Comparison of ENCODE assay signal across 17 cellular contexts in the genomic region with DNA sequence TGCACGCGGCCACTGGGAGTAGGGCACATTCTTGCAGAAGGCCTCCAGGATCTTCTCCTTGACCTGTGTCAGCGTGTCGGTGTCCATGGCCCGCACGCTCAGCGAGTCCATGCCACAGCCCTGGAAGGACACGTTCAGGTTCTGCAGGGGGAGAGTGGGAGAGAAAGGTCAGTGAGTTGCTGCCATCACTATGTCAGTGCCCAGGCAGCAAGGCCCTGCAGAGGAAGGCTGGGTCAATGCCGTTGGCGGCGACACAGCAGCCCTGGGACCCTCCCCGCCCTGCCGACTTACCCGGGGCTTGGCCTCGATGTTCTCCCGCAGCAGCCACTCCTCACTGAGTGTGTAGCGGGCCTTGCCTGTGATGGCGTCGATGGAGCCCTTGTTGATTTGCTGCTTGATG. TPM values are rescaled to one million over a fixed set of nuclear protein-coding genes. Genes with fewer than 3 reads are reported as not detected.
DNase-seq lines count a peak whose midpoint lies in the region; ATAC-seq and TF ChIP-seq lines count a peak whose summit lies in the region.
"Had no signal": no experiment of that assay in that cellular context is flagged by ENCODE, and none has a peak within 500 bp of the region (broad histone marks: within the 10 kb centered on the region; RNA-seq: fewer than 3 reads in every experiment).

No MANE protein-coding gene starts in this region.

- 0 out of 2 replicates have a peak overlapping the region, but pooled peaks have one; percentile 7 for H2AK5ac ChIP-seq in IMR-90 (ENCODE audit: low read depth, low read length)
- no peak overlapping the region for H2AK5ac ChIP-seq in mesenchymal stem cell (ENCODE audit: low read length, severe bottlenecking)

- TF ChIP-seq RAD21 in IMR-90 (IDR thresholded peaks at IDR 0.05; ENCODE audit: low read length), result no peak

- intact Hi-C loops in IMR-90 (cut with micrococcal nuclease), result loop anchor here (5.0 kb wide), 1 partner anchor 121 kb away; the partner anchor contains the start of gene IFT122
- intact Hi-C loops in tibial artery (cut with DNase I; ENCODE audit: low total_unique reads), result no loop called here

- no peak for ATAC-seq in IMR-90 (ENCODE audit: low read depth)
- ATAC-seq in GM19023 (IDR thresholded peaks at IDR 0.05; ENCODE audit: unreplicated experiment), result no peak
- ATAC-seq in GM21423 (IDR thresholded peaks at IDR 0.05; ENCODE audit: unreplicated experiment), result no peak
- ATAC-seq: A549; CD8-positive, alpha-beta T cell; HCT116 had no signal

- H2BK120ac ChIP-seq in IMR-90 (ENCODE audit: low read depth, low read length) (no peak overlapping the region), mesenchymal stem cell (ENCODE audit: low read depth, low read length) (no peak overlapping the region)

- no peak for TF ChIP-seq POLR2A in IMR-90 (IDR thresholded peaks at IDR 0.05; ENCODE audit: low read depth, low read length)

- peaks cover 13 to 32% of the 10 kb centered on the region in 2 experiments; a peak in 3 of 4 replicates for H3K79me1 ChIP-seq in IMR-90 (ENCODE audit: low read depth in 1 of 2, low read length in 2 of 2)
- peaks cover 3% of the 10 kb centered on the region for H3K79me1 ChIP-seq in mesenchymal stem cell (replicated peaks; ENCODE audit: low read length, poor library complexity, severe bottlenecking)

- CTCF ChIA-PET in IMR-90 (lab: Yijun Ruan, JAX), result no interaction called here

- H3K9ac ChIP-seq in BLaER1 (peak overlapping the region; percentile 6; the same call in 1 of the 2 replicates), IMR-90 (ENCODE audit: low read depth, low read length) (no peak overlapping the region), mesenchymal stem cell (ENCODE audit: low read length) (no peak overlapping the region)

- H2BK15ac ChIP-seq in IMR-90 (ENCODE audit: low read depth, low read length), result no peak overlapping the region
- H2BK15ac ChIP-seq in mesenchymal stem cell (ENCODE audit: low read depth, poor library complexity, severe bottlenecking), result no peak overlapping the region

- H3K18ac ChIP-seq in IMR-90 (ENCODE audit: low read depth, low read length) (no peak overlapping the region), mesenchymal stem cell (ENCODE audit: low read depth in 1 of 2, low read length in 2 of 2) (peak overlapping the region in 1 of 2 experiments; percentile 41)

- POLR2A ChIA-PET in IMR-90 (lab: Charles Lee; ENCODE audit: unreplicated experiment), result no interaction called here

- H3K4me1 ChIP-seq in BLaER1 (peaks cover 52% of the 10 kb centered on the region), IMR-90 (ENCODE audit: control insufficient read depth, insufficient read depth, low read length) (peaks cover 37% of the 10 kb centered on the region), mesenchymal stem cell (ENCODE audit: control insufficient read depth, insufficient read depth, low read depth, low read length) (peaks cover 50% of the 10 kb centered on the region), tibial artery (peaks cover 9 to 71% (median 59%) of the 10 kb centered on the region in 4 donors)

- H2BK12ac ChIP-seq in mesenchymal stem cell (ENCODE audit: low read length in 2 of 2), result peak overlapping the region in 1 of 2 experiments; percentile 47

- H3K9me1 ChIP-seq in IMR-90 (ENCODE audit: insufficient read depth, low read length), result peaks cover 23% of the 10 kb centered on the region

- no peak overlapping the region for H4K8ac ChIP-seq in IMR-90 (ENCODE audit: low read depth in 2 of 2, low read length in 2 of 2)
- peak overlapping the region; percentile 13 for H4K8ac ChIP-seq in mesenchymal stem cell (ENCODE audit: low read length)

- H4K20me1 ChIP-seq in BLaER1, result no peaks in the 10 kb centered on the region
- H4K20me1 ChIP-seq in IMR-90 (ENCODE audit: insufficient read depth, low read length), result no peaks in the 10 kb centered on the region

- H4K5ac ChIP-seq in IMR-90 (ENCODE audit: low read depth, low read length), result no peak overlapping the region

- H3K27me3 ChIP-seq in BLaER1 (no peaks in the 10 kb centered on the region), IMR-90 (ENCODE audit: control insufficient read depth, insufficient read depth, low read length) (no peaks in the 10 kb centered on the region), mesenchymal stem cell (ENCODE audit: control insufficient read depth in 1 of 2, insufficient read depth in 1 of 2, low read length in 2 of 2) (no peaks in the 10 kb centered on the region), tibial artery (no peaks in the 10 kb centered on the region)
- H3K27me3 ChIP-seq: BE2C had no signal

- BruUV-seq in IMR-90 (replicated peaks; lab: Mats Ljungman, UMichigan), result no TSS peak

- in situ Hi-C loops in IMR-90 (cut with MboI; ENCODE audit: low sequenced_read_pairs), result no loop called here

- WGBS in IMR-90 (ENCODE audit: extremely low coverage in 2 of 2, insufficient read length in 1 of 2), 2 experiments, result 94% methylated on average over 17 of the region's 19 CpGs; no CpG with 5 or more reads in 1 of the 2 experiments
- 94% methylated on average over 19 of the region's 19 CpGs for WGBS in mesenchymal stem cell

- DNase-seq in IMR-90 (no peak), mesenchymal stem cell (no peak), tibial artery (no peak), OCI-M1 (lab: John Stamatoyannopoulos, UW) (no peak)
- DNase-seq: BE2C, COR-L47, DMS153, DMS79 treated with DMSO at 0.1 percent for 48 hours, EL had no signal

- no peak overlapping the region for H3K23ac ChIP-seq in IMR-90 (ENCODE audit: low read depth, low read length)
- no peak overlapping the region for H3K23ac ChIP-seq in mesenchymal stem cell (ENCODE audit: low read length in 2 of 2)

- no peak overlapping the region for H2BK5ac ChIP-seq in IMR-90 (ENCODE audit: low read depth, low read length, poor library complexity, severe bottlenecking)
- no peak overlapping the region for H2BK5ac ChIP-seq in mesenchymal stem cell (ENCODE audit: low read depth, low read length, poor library complexity, severe bottlenecking)

- H2AK9ac ChIP-seq in IMR-90 (replicated peaks; ENCODE audit: low read depth, low read length, poor library complexity), result peak overlapping the region; percentile 90

- H3K36me3 ChIP-seq in BLaER1, result peaks cover 85% of the 10 kb centered on the region
- H3K36me3 ChIP-seq in IMR-90 (ENCODE audit: control insufficient read depth, insufficient read depth, low read length), result peaks cover 40% of the 10 kb centered on the region
- peaks cover 71 to 85% of the 10 kb centered on the region in 2 experiments for H3K36me3 ChIP-seq in mesenchymal stem cell (ENCODE audit: control insufficient read depth in 1 of 2, insufficient read depth in 2 of 2, low read depth in 1 of 2, low read length in 2 of 2)
- H3K36me3 ChIP-seq in tibial artery, result peaks cover 23 to 78% (median 54%) of the 10 kb centered on the region in 3 donors

- H3K56ac ChIP-seq in IMR-90 (ENCODE audit: extremely low read depth, insufficient read depth, low read length), result no peak overlapping the region

- TF ChIP-seq CTCF in IMR-90 (conservative IDR thresholded peaks at IDR 0.05; ENCODE audit: low read depth, low read length) (no peak), tibial artery (IDR thresholded peaks at IDR 0.05) (no peak)

- H3K14ac ChIP-seq in IMR-90 (replicated peaks; ENCODE audit: low read depth, low read length) (0 out of 2 replicates have a peak overlapping the region, but pooled peaks have one; percentile 3), mesenchymal stem cell (ENCODE audit: low read length in 2 of 2) (peak overlapping the region in 1 of 2 experiments; percentile 58)

- H4K91ac ChIP-seq in IMR-90 (ENCODE audit: insufficient read depth, low read depth, low read length) (no peak overlapping the region; the same call in 1 of the 2 replicates), mesenchymal stem cell (ENCODE audit: low read length) (peak overlapping the region; percentile 57)

- H3K27ac ChIP-seq in BLaER1 (peak overlapping the region; percentile 55), IMR-90 (ENCODE audit: insufficient read depth, low read length) (peak overlapping the region; percentile 14; the same call in 1 of the 2 replicates), mesenchymal stem cell (ENCODE audit: low read length, poor library complexity, severe bottlenecking) (no peak overlapping the region), tibial artery (peak overlapping the region; percentile 86 to 90)

- H2AFZ ChIP-seq in IMR-90 (replicated peaks; ENCODE audit: low read length, poor library complexity) (peak overlapping the region; percentile 14), mesenchymal stem cell (ENCODE audit: low read depth, low read length) (no peak overlapping the region)

- H3K4me3 ChIP-seq in BLaER1, result no peak overlapping the region
- H3K4me3 ChIP-seq in IMR-90 (ENCODE audit: insufficient read depth, low read depth, low read length), result no peak overlapping the region
- H3K4me3 ChIP-seq in mesenchymal stem cell (ENCODE audit: insufficient read depth in 1 of 2, low read depth in 1 of 2, low read length in 2 of 2), result no peak overlapping the region
- H3K4me3 ChIP-seq in tibial artery, result no peak overlapping the region
- H3K4me3 ChIP-seq: A549 had no signal

- H2BK20ac ChIP-seq in IMR-90 (ENCODE audit: low read depth, low read length), result no peak overlapping the region

- dilution Hi-C loops in IMR-90 (cut with HindIII; ENCODE audit: low sequenced_read_pairs, unreplicated experiment), result no loop called here

- H3K4me2 ChIP-seq in BLaER1 (no peak overlapping the region), IMR-90 (ENCODE audit: low read depth, low read length) (no peak overlapping the region), mesenchymal stem cell (ENCODE audit: low read length, poor library complexity, severe bottlenecking) (no peak overlapping the region)
- H3K4me2 ChIP-seq: A549 had no signal

- H3K9me3 ChIP-seq in BLaER1 (no peaks in the 10 kb centered on the region), IMR-90 (ENCODE audit: control insufficient read depth, insufficient read depth, low read length) (no peaks in the 10 kb centered on the region), mesenchymal stem cell (ENCODE audit: control insufficient read depth, low read length) (no peaks in the 10 kb centered on the region), tibial artery (no peaks in the 10 kb centered on the region)
- H3K9me3 ChIP-seq: A549, BE2C had no signal

- H3K4ac ChIP-seq in IMR-90 (ENCODE audit: low read depth, low read length) (peak overlapping the region; percentile 47; the same call in 1 of the 2 replicates), mesenchymal stem cell (ENCODE audit: low read depth in 1 of 2, low read length in 2 of 2) (no peak overlapping the region)

RNA-seq across cellular contexts. Expression of gene H1-8, which starts 19.8 kb away (rescaled TPM):
- total RNA-seq in IMR-90 (2012; rRNA removed), result not detected in 2 replicates
- not detected in 2 replicates for polyA plus RNA-seq in IMR-90 (2012; rRNA removed)
- not detected in 2 replicates for polyA plus RNA-seq in IMR-90 (2012; cell fraction: cytosol; rRNA removed)
- not detected in 2 replicates for polyA plus RNA-seq in IMR-90 (2012; cell fraction: nucleus; rRNA removed; ENCODE audit: low replicate concordance)
- not detected for polyA plus RNA-seq in mesenchymal stem cell (2013, experiment 1 of 2)
- not detected for polyA plus RNA-seq in mesenchymal stem cell (2013, experiment 2 of 2)
- total RNA-seq: CD8-positive, alpha-beta T cell had no signal
- polyA plus RNA-seq: A549, AG04450, CD14-positive monocyte had no signal

RNA-seq across cellular contexts. Expression of gene RHO, which starts 34.4 kb away (rescaled TPM):
- total RNA-seq in IMR-90 (2012; rRNA removed), result not detected in 2 replicates
- not detected in 2 replicates for polyA plus RNA-seq in IMR-90 (2012; rRNA removed)
- not detected in 2 replicates for polyA plus RNA-seq in IMR-90 (2012; cell fraction: cytosol; rRNA removed)
- 0.03 TPM in 1 of 2 replicates, not detected in the other for polyA plus RNA-seq in IMR-90 (2012; cell fraction: nucleus; rRNA removed; ENCODE audit: low replicate concordance)
- polyA plus RNA-seq in mesenchymal stem cell (2013, experiment 1 of 2), result not detected
- not detected for polyA plus RNA-seq in mesenchymal stem cell (2013, experiment 2 of 2)
- total RNA-seq: CD8-positive, alpha-beta T cell had no signal
- polyA plus RNA-seq: AG04450, CD14-positive monocyte had no signal

RNA-seq across cellular contexts. Expression of gene PLXND1, which starts 43.7 kb away (rescaled TPM):
- 19.2 and 22.5 TPM in 2 replicates for total RNA-seq in IMR-90 (2012; rRNA removed)
- 64.5 and 67.1 TPM in 2 replicates for polyA plus RNA-seq in IMR-90 (2012; rRNA removed)
- polyA plus RNA-seq in IMR-90 (2012; cell fraction: cytosol; rRNA removed), result 51.4 and 55.1 TPM in 2 replicates
- polyA plus RNA-seq in IMR-90 (2012; cell fraction: nucleus; rRNA removed; ENCODE audit: low replicate concordance), result 117 and 164 TPM in 2 replicates
- polyA plus RNA-seq in mesenchymal stem cell (2013, experiment 1 of 2), result 288 TPM
- 288 TPM for polyA plus RNA-seq in mesenchymal stem cell (2013, experiment 2 of 2)
